In the genomic region with DNA sequence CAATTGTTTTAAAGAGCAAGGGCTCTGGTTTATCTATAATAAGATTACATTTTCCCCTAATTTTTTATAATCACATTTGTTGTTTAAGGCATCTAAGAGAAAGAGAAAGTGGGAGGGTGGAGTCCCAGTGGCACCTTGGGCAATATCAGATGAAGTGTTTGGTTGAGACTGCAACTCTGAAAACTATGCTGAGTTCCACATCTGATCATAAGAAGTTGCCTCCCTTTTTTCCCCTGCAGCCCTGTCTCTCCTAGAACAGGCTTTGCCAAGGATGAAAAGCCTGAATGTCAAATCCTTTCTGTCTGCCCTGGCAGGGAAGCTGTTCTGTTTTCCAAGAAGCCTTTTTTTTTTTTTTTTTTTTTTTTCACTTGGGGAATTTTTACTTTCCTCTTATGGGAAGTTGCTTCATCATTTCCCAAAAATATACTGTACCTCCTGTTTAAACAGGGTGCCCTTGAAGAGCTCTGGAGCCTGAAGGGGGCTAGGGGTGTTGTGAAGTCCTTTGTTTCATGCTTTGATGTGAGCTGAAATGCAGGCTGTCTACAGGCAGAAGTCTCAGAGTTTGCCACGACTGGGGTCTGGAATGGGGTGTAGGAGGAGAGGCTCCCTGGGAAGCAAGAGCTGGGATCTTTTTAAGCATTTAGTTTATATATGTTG, we compare ENCODE assay signal across 9 cellular contexts.
A peak's percentile ranks its signal among the peaks of the same experiment; 100 is the strongest.
DNase-seq lines count a peak whose midpoint lies in the region; ATAC-seq and TF ChIP-seq lines count a peak whose summit lies in the region.
"Had no signal": no experiment of that assay in that cellular context is flagged by ENCODE, and none has a peak within 500 bp of the region (broad histone marks: within the 10 kb centered on the region; RNA-seq: fewer than 3 reads in every experiment).

No MANE protein-coding gene starts in this region.

- H3K36me3 Mint-ChIP-seq in activated naive CD4-positive, alpha-beta T cell treated with anti-CD3 and anti-CD28 coated beads, Interleukin-2, amount 50 U/mL, for 72 hours: peaks cover 0 to 48% of the 10 kb centered on the region in 2 donors

- no peak for TF ChIP-seq CTCF in lower leg skin (IDR thresholded peaks at IDR 0.05)
- no peak for TF ChIP-seq CTCF in vagina (IDR thresholded peaks at IDR 0.05)

- 51% methylated on average over 1 of the region's 1 CpG for WGBS in right cardiac atrium
- 0 to 40% methylated on average over 1 of the region's 1 CpG for WGBS in lower leg skin, 2 donors

- intact Hi-C loops in right cardiac atrium (cut with DNase I) (no loop called here), Right ventricle myocardium superior (cut with DNase I) (no loop called here), lower leg skin (cut with DNase I; ENCODE audit: low total_unique reads) (no loop called here), vagina (cut with DNase I) (no loop called here)

- peak overlapping the region; percentile 84 to 98 for H3K27ac Mint-ChIP-seq in activated naive CD4-positive, alpha-beta T cell treated with anti-CD3 and anti-CD28 coated beads, Interleukin-2, amount 50 U/mL, for 72 hours

- H3K4me1 ChIP-seq in right cardiac atrium (ENCODE audit: control insufficient read depth, insufficient read depth, low read length) (peaks cover 28% of the 10 kb centered on the region), vagina (peaks cover 64% of the 10 kb centered on the region), SJCRH30 (peaks cover 24% of the 10 kb centered on the region)

- DNase-seq in right cardiac atrium: no peak
- no peak for DNase-seq in Right ventricle myocardium superior
- no peak for DNase-seq in activated naive CD4-positive, alpha-beta T cell treated with anti-CD3 and anti-CD28 coated beads, Interleukin-2, amount 50 U/mL, for 72 hours (ENCODE audit: low spot score in 2 of 2)
- peak; percentile 56 to 59 for DNase-seq in lower leg skin (ENCODE audit: low spot score in 2 of 2)
- DNase-seq in vagina (ENCODE audit: extremely low spot score in 2 of 2): no peak
- DNase-seq in SJCRH30: no peak

- H3K27ac ChIP-seq in right cardiac atrium (ENCODE audit: low read length): peak overlapping the region; percentile 19
- peak overlapping the region; percentile 52 for H3K27ac ChIP-seq in vagina
- H3K27ac ChIP-seq in SJCRH30: no peak overlapping the region
- H3K27ac ChIP-seq: HL-60 had no signal

- H3K27me3 ChIP-seq in right cardiac atrium (ENCODE audit: control insufficient read depth, insufficient read depth) (no peaks in the 10 kb centered on the region), vagina (no peaks in the 10 kb centered on the region), SJCRH30 (no peaks in the 10 kb centered on the region)

- H3K4me3 ChIP-seq in right cardiac atrium (ENCODE audit: low read length) (no peak overlapping the region), lower leg skin (ENCODE audit: low read depth, poor library complexity, severe bottlenecking) (no peak overlapping the region), vagina (no peak overlapping the region), SJCRH30 (no peak overlapping the region)

- no peak for TF ChIP-seq POLR2A in lower leg skin (IDR thresholded peaks at IDR 0.05)
- TF ChIP-seq POLR2A in vagina (IDR thresholded peaks at IDR 0.05): no peak

- ATAC-seq in right cardiac atrium: peak in 1 of 2 donors; percentile 56
- ATAC-seq in Right ventricle myocardium superior (ENCODE audit: poor library complexity): no peak
- peak in 1 of 2 donors; percentile 22 for ATAC-seq in activated naive CD4-positive, alpha-beta T cell treated with anti-CD3 and anti-CD28 coated beads, Interleukin-2, amount 50 U/mL, for 72 hours
- no peak for ATAC-seq in GM19035 (IDR thresholded peaks at IDR 0.05; ENCODE audit: unreplicated experiment)
- ATAC-seq in HG02610 (IDR thresholded peaks at IDR 0.05; ENCODE audit: unreplicated experiment): no peak

- no peaks in the 10 kb centered on the region for H3K9me3 ChIP-seq in right cardiac atrium (ENCODE audit: control insufficient read depth, low read length)
- H3K9me3 ChIP-seq in vagina: no peaks in the 10 kb centered on the region
- H3K9me3 ChIP-seq in SJCRH30 (replicated peaks): no peaks in the 10 kb centered on the region

- no peaks in the 10 kb centered on the region for H3K9me3 Mint-ChIP-seq in activated naive CD4-positive, alpha-beta T cell treated with anti-CD3 and anti-CD28 coated beads, Interleukin-2, amount 50 U/mL, for 72 hours

- H3K36me3 ChIP-seq in vagina: no peaks in the 10 kb centered on the region
- no peaks in the 10 kb centered on the region for H3K36me3 ChIP-seq in SJCRH30

Comparison
In these comparisons a context has a peak if more than half of its experiments do, and no peak if none do; other contexts are left out.
1. DNase-seq: peak in lower leg skin (2 of 2); none in right cardiac atrium (0 of 3), Right ventricle myocardium superior (single experiment), activated naive CD4-positive, alpha-beta T cell treated with anti-CD3 and anti-CD28 coated beads, Interleukin-2, amount 50 U/mL, for 72 hours (0 of 2), vagina (0 of 2) and SJCRH30 (0 of 2).